In the genomic region with DNA sequence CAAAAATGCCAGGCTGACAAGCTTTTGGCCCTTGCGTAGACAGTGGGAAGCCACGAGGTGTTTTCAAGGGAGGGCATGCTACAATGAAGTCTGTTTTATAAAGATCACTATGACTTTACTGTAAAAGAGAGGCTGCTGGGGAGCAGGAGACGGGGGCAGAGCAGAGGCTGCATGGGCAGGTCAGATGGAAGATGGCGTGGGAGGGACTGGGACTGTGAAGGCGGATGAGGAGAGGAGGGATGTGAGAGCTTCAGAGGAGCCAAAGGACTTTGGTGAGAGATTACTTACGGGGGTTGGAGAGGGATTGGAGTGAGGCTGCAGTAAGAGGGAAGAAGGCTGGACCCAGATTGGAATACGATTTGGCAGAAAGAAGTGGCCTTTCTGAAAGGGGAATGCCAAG, we compare ENCODE assay signal across 14 cellular contexts.
"Had no signal": no experiment of that assay in that cellular context is flagged by ENCODE, and none has a peak within 500 bp of the region (broad histone marks: within the 10 kb centered on the region; RNA-seq: fewer than 3 reads in every experiment).

No MANE protein-coding gene starts in this region.

- H3K4me1 Mint-ChIP-seq: IgD-negative memory B cell had no signal

- H3K9me3 ChIP-seq: SJCRH30 had no signal

- H3K4me2 ChIP-seq: KMS-11 had no signal

- H3K36me3 ChIP-seq: Peyer's patch, SJCRH30 had no signal

- H3K27ac Mint-ChIP-seq: IgD-negative memory B cell had no signal

- H3K4me1 ChIP-seq: Peyer's patch, SJCRH30 had no signal

- H3K9ac ChIP-seq: KMS-11 had no signal

- H3K4me3 ChIP-seq: K562, Peyer's patch, SJCRH30 had no signal

- ATAC-seq: Right ventricle myocardium inferior had no signal

- H3K4me3 Mint-ChIP-seq: IgD-negative memory B cell had no signal

- H3K27me3 ChIP-seq: Peyer's patch, SJCRH30 had no signal

- H3K36me3 Mint-ChIP-seq: IgD-negative memory B cell had no signal

- FAIRE-seq: K562 had no signal

- DNase-seq: Kasumi-1, NCI-H1092 treated with DMSO at 0.1 percent for 48 hours, NCI-H1436, NCI-H187, NCI-H2029, NCI-H345, NCI-H526, Peyer's patch, SHP77 treated with DMSO at 0.1 percent for 48 hours had no signal

- H3K27ac ChIP-seq: KMS-11, Peyer's patch, SJCRH30 had no signal
